24 cellular contexts compared by ENCODE assay signal in the genomic region with DNA sequence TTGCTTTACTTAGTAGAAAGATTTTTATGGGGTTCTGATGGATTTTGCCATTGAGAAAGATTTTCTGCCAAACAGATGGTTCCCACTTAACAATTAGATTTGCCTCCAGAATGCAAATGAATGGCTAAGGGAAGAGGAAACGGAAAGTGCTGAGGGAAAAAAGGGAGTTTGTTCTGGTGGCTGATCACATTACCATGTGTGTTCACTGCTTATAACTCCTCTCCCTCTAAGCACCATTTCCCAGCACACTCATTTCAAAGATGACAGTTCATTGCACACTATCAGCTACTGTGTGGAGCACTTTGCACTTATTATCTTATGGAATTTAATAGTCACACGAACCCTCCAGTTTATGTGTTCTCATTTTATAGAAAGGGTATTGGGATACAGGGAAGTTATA.
A peak's percentile ranks its signal among the peaks of the same experiment; 100 is the strongest.
DNase-seq lines count a peak whose midpoint lies in the region; ATAC-seq and TF ChIP-seq lines count a peak whose summit lies in the region.
"Had no signal": no experiment of that assay in that cellular context is flagged by ENCODE, and none has a peak within 500 bp of the region (broad histone marks: within the 10 kb centered on the region; RNA-seq: fewer than 3 reads in every experiment).

No MANE protein-coding gene starts in this region.

- H3K9me3 ChIP-seq in IMR-90 (ENCODE audit: control insufficient read depth, insufficient read depth, low read length) = peaks cover 7% of the 10 kb centered on the region
- H3K9me3 ChIP-seq in fibroblast of lung (ENCODE audit: control insufficient read depth, insufficient read depth, low read depth, low read length) = no peaks in the 10 kb centered on the region

- ATAC-seq in IMR-90 (ENCODE audit: low read depth) = no peak
- ATAC-seq in HG03439 (IDR thresholded peaks at IDR 0.05; ENCODE audit: unreplicated experiment) = no peak
- ATAC-seq: heart left ventricle had no signal

- H2BK20ac ChIP-seq in IMR-90 (ENCODE audit: low read depth, low read length) = peak overlapping the region; percentile 75

- no peak for TF ChIP-seq CTCF in IMR-90 (conservative IDR thresholded peaks at IDR 0.05; ENCODE audit: low read depth, low read length)
- TF ChIP-seq CTCF in fibroblast of lung (conservative IDR thresholded peaks at IDR 0.05 in 1 of 2, IDR thresholded peaks at IDR 0.05 in 1 of 2; ENCODE audit: low read depth in 1 of 2, low read length in 2 of 2) = no peak

- H3K14ac ChIP-seq in IMR-90 (replicated peaks; ENCODE audit: low read depth, low read length) = peak overlapping the region; percentile 34; the same call in 1 of the 2 replicates

- POLR2A ChIA-PET in IMR-90 (lab: Charles Lee; ENCODE audit: unreplicated experiment) = interaction anchor here (0.5 kb wide), 1 partner anchor 1972 kb away, joined by 7 read pairs; a partner anchor contains a TSS

- peak; percentile 17 for DNase-seq in IMR-90
- DNase-seq in RPMI7951 (ENCODE audit: low read depth) = peak; percentile 32
- DNase-seq in fibroblast of lung (ENCODE audit: low read depth in 2 of 2) = peak; percentile 23 to 35
- DNase-seq in pons (ENCODE audit: low spot score) = peak; percentile 10
- no peak for DNase-seq in GM03348 (ENCODE audit: low spot score)
- DNase-seq in stimulated activated CD4-positive, alpha-beta T cell treated with anti-CD3 and anti-CD28 coated beads, Interleukin-4, amount 100 ng/mL, for 4 hours = no peak
- DNase-seq: activated CD4-positive, alpha-beta T cell treated with anti-CD3 and anti-CD28 coated beads for 48 hours; activated CD8-positive, alpha-beta memory T cell treated with anti-CD3 and anti-CD28 coated beads, Interleukin-2, amount 50 U/mL, for 4 hours; activated effector memory CD4-positive, alpha-beta T cell treated with Interleukin-2 at 50 U/mL for 16 hours; caudate nucleus; effector CD8-positive, alpha-beta T cell; heart left ventricle; immature natural killer cell; NCI-H1048; NCI-H2029 treated with DMSO at 0.1 percent for 48 hours; NCI-H774; posterior cingulate gyrus; RPMI8226; stimulated activated CD4-positive, alpha-beta T cell treated with anti-CD3 and anti-CD28 coated beads, Interleukin-2, amount 100 ng/mL, for 48 hours; stomach; SW 1271; upper lobe of left lung had no signal

- H3K27me3 ChIP-seq in IMR-90 (ENCODE audit: control insufficient read depth, insufficient read depth, low read length) (no peaks in the 10 kb centered on the region), fibroblast of lung (ENCODE audit: control insufficient read depth, insufficient read depth, low read length) (no peaks in the 10 kb centered on the region)
- H3K27me3 ChIP-seq: esophagus muscularis mucosa, heart left ventricle, stomach, upper lobe of left lung had no signal

- no peaks in the 10 kb centered on the region for H3K79me1 ChIP-seq in IMR-90 (ENCODE audit: low read depth in 1 of 2, low read length in 2 of 2)

- H3K23ac ChIP-seq in IMR-90 (ENCODE audit: low read depth, low read length) = no peak overlapping the region

- no peak for TF ChIP-seq RAD21 in IMR-90 (IDR thresholded peaks at IDR 0.05; ENCODE audit: low read length)

- peak overlapping the region; percentile 59 for H3K4ac ChIP-seq in IMR-90 (ENCODE audit: low read depth, low read length)

- H2BK120ac ChIP-seq in IMR-90 (ENCODE audit: low read depth, low read length) = peak overlapping the region; percentile 84

- no peak overlapping the region for H2AK9ac ChIP-seq in IMR-90 (replicated peaks; ENCODE audit: low read depth, low read length, poor library complexity)

- no peaks in the 10 kb centered on the region for H3K79me2 ChIP-seq in fibroblast of lung (ENCODE audit: control insufficient read depth, insufficient read depth, low read length)

- H3K18ac ChIP-seq in IMR-90 (ENCODE audit: low read depth, low read length) = peak overlapping the region; percentile 32; the same call in 1 of the 2 replicates

- H2AFZ ChIP-seq in IMR-90 (replicated peaks; ENCODE audit: low read length, poor library complexity) = no peak overlapping the region
- H2AFZ ChIP-seq in fibroblast of lung (ENCODE audit: low read length) = peak overlapping the region; percentile 45

- H2AK5ac ChIP-seq in IMR-90 (ENCODE audit: low read depth, low read length) = no peak overlapping the region

- H4K5ac ChIP-seq in IMR-90 (ENCODE audit: low read depth, low read length) = peak overlapping the region; percentile 3; the same call in 1 of the 2 replicates

- no peak overlapping the region for H3K4me3 ChIP-seq in IMR-90 (ENCODE audit: insufficient read depth, low read depth, low read length)
- no peak overlapping the region for H3K4me3 ChIP-seq in fibroblast of lung (replicated peaks in 1 of 4; ENCODE audit: control extremely low read depth in 1 of 4, insufficient read depth in 1 of 4, low read depth in 3 of 4, low read length in 4 of 4)
- H3K4me3 ChIP-seq: esophagus muscularis mucosa, heart left ventricle, stomach, upper lobe of left lung had no signal

- TF ChIP-seq POLR2A in IMR-90 (IDR thresholded peaks at IDR 0.05; ENCODE audit: low read depth, low read length) = no peak

- H3K4me2 ChIP-seq in IMR-90 (ENCODE audit: low read depth, low read length) (no peak overlapping the region), fibroblast of lung (ENCODE audit: extremely low read depth, insufficient read depth, low read length) (no peak overlapping the region)

- intact Hi-C loops in IMR-90 (cut with micrococcal nuclease) = no loop called here

- in situ Hi-C loops in IMR-90 (cut with MboI; ENCODE audit: low sequenced_read_pairs) = no loop called here

- H3K9ac ChIP-seq in IMR-90 (ENCODE audit: low read depth, low read length) (no peak overlapping the region), fibroblast of lung (ENCODE audit: insufficient read depth, low read length) (no peak overlapping the region)

- H2BK15ac ChIP-seq in IMR-90 (ENCODE audit: low read depth, low read length) = peak overlapping the region; percentile 79; the same call in 2 of the 3 replicates

- CTCF ChIA-PET in IMR-90 (lab: Yijun Ruan, JAX) = no interaction called here

- dilution Hi-C loops in IMR-90 (cut with HindIII; ENCODE audit: low sequenced_read_pairs, unreplicated experiment) = no loop called here

- no peak overlapping the region for H3K27ac ChIP-seq in IMR-90 (ENCODE audit: insufficient read depth, low read length)
- H3K27ac ChIP-seq in fibroblast of lung (ENCODE audit: insufficient read depth, low read length) = peak overlapping the region; percentile 45
- H3K27ac ChIP-seq: esophagus muscularis mucosa, heart left ventricle, stomach, upper lobe of left lung had no signal

- no TSS peak for BruUV-seq in IMR-90 (replicated peaks; lab: Mats Ljungman, UMichigan)

- peaks cover 6% of the 10 kb centered on the region for H3K9me1 ChIP-seq in IMR-90 (ENCODE audit: insufficient read depth, low read length)

- peak overlapping the region in 1 of 2 experiments; percentile 62; a peak in 1 of 4 replicates for H4K8ac ChIP-seq in IMR-90 (ENCODE audit: low read depth in 2 of 2, low read length in 2 of 2)

- H4K20me1 ChIP-seq in IMR-90 (ENCODE audit: insufficient read depth, low read length) = no peaks in the 10 kb centered on the region
- H4K20me1 ChIP-seq in fibroblast of lung (ENCODE audit: control insufficient read depth, extremely low read depth, insufficient read depth, low read length) = no peaks in the 10 kb centered on the region

- WGBS in IMR-90 (ENCODE audit: extremely low coverage in 2 of 2, insufficient read length in 1 of 2), 2 experiments = no CpG with 5 or more reads among the region's 2 CpGs

- H3K36me3 ChIP-seq in IMR-90 (ENCODE audit: control insufficient read depth, insufficient read depth, low read length) (no peaks in the 10 kb centered on the region), fibroblast of lung (ENCODE audit: control insufficient read depth, insufficient read depth, low read length) (no peaks in the 10 kb centered on the region)
- H3K36me3 ChIP-seq: esophagus muscularis mucosa, heart left ventricle, stomach, upper lobe of left lung had no signal

- peak overlapping the region; percentile 12 for H2BK5ac ChIP-seq in IMR-90 (ENCODE audit: low read depth, low read length, poor library complexity, severe bottlenecking)

- H3K56ac ChIP-seq in IMR-90 (ENCODE audit: extremely low read depth, insufficient read depth, low read length) = no peak overlapping the region

- 0 out of 2 replicates have a peak overlapping the region, but pooled peaks have one; percentile 75 for H4K91ac ChIP-seq in IMR-90 (ENCODE audit: insufficient read depth, low read depth, low read length)

- H3K4me1 ChIP-seq in IMR-90 (ENCODE audit: control insufficient read depth, insufficient read depth, low read length) = peaks cover 8% of the 10 kb centered on the region; the same call in 1 of the 2 replicates
- peaks cover 12% of the 10 kb centered on the region for H3K4me1 ChIP-seq in fibroblast of lung (ENCODE audit: control insufficient read depth, extremely low read depth, insufficient read depth, low read length)
- H3K4me1 ChIP-seq: esophagus muscularis mucosa, heart left ventricle, stomach had no signal

TF ChIP-seq in IMR-90, 13 proteins besides CTCF, POLR2A, EP300 and RAD21:
- TF ChIP-seq MAZ (IDR thresholded peaks at IDR 0.05; ENCODE audit: borderline replicate concordance, low read depth, low read length) (no peak), CEBPB (IDR thresholded peaks at IDR 0.05; ENCODE audit: low read depth, low read length) (no peak), FOS (IDR thresholded peaks at IDR 0.05; ENCODE audit: low read depth, low read length) (no peak), RFX5 (IDR thresholded peaks at IDR 0.05; ENCODE audit: low read depth, low read length) (no peak)
- TF ChIP-seq, protein P1, sequence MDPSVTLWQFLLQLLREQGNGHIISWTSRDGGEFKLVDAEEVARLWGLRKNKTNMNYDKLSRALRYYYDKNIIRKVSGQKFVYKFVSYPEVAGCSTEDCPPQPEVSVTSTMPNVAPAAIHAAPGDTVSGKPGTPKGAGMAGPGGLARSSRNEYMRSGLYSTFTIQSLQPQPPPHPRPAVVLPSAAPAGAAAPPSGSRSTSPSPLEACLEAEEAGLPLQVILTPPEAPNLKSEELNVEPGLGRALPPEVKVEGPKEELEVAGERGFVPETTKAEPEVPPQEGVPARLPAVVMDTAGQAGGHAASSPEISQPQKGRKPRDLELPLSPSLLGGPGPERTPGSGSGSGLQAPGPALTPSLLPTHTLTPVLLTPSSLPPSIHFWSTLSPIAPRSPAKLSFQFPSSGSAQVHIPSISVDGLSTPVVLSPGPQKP (IDR thresholded peaks at IDR 0.05; ENCODE audit: borderline replicate concordance, low read depth, low read length) = no peak

Comparison
In these comparisons a context has a peak if more than half of its experiments do, and no peak if none do; other contexts are left out.
1. DNase-seq: peak in IMR-90 (single experiment), RPMI7951 (single experiment), fibroblast of lung (2 of 2) and pons (single experiment); none in GM03348 (single experiment) and stimulated activated CD4-positive, alpha-beta T cell treated with anti-CD3 and anti-CD28 coated beads, Interleukin-4, amount 100 ng/mL, for 4 hours (0 of 2).